In genomic region chr15:51044037-51044712, GRCh38 we compare ENCODE assay signal across 23 cellular contexts. TPM values are rescaled to one million over a fixed set of nuclear protein-coding genes. Genes with fewer than 3 reads are reported as not detected.
DNase-seq lines count a peak whose midpoint lies in the region; ATAC-seq and TF ChIP-seq lines count a peak whose summit lies in the region.
"Had no signal": no experiment of that assay in that cellular context is flagged by ENCODE, and none has a peak within 500 bp of the region (broad histone marks: within the 10 kb centered on the region; RNA-seq: fewer than 3 reads in every experiment).

No MANE protein-coding gene starts in this region.

- H3K56ac ChIP-seq in mesendoderm (ENCODE audit: low read length): no peak overlapping the region

- H3K4ac ChIP-seq in mesendoderm (ENCODE audit: low read depth, low read length): no peak overlapping the region

- no peak overlapping the region for H2BK15ac ChIP-seq in mesendoderm (replicated peaks; ENCODE audit: low read depth)

- H3K9me3 ChIP-seq in sigmoid colon: no peaks in the 10 kb centered on the region
- H3K9me3 ChIP-seq: BLaER1, HAP-1, SK-N-SH had no signal

- POLR2A ChIA-PET in WTC11 (lab: Charles Lee): interaction anchor here (0.5 kb wide), 1 partner anchor 139 kb away, joined by 3 read pairs; no protein-coding TSS in a partner anchor

- H3K27ac ChIP-seq in mesendoderm (ENCODE audit: low read depth, low read length) (no peak overlapping the region), sigmoid colon (peak overlapping the region in 3 of 4 donors; percentile 30 to 71 (median 61))
- H3K27ac ChIP-seq: BLaER1, GM23248 had no signal

- no peak overlapping the region for H3K23ac ChIP-seq in mesendoderm (ENCODE audit: low read length)

- WGBS in mesendoderm (ENCODE audit: extremely low coverage, insufficient coverage, low lambda C conversion rate): no CpG with 5 or more reads among the region's 4 CpGs
- WGBS in sigmoid colon, 2 donors: 35 to 60% methylated on average over 4 of the region's 4 CpGs

- DNase-seq in NCI-H146 (lab: John Stamatoyannopoulos, UW): peak; percentile 24
- DNase-seq in WTC11 (ENCODE audit: low spot score): no peak
- peak; percentile 87 for DNase-seq in mesendoderm
- no peak for DNase-seq in sigmoid colon
- DNase-seq in activated CD8-positive, alpha-beta memory T cell treated with anti-CD3 and anti-CD28 coated beads for 24 hours: no peak
- DNase-seq in activated CD4-positive, alpha-beta T cell treated with anti-CD3 and anti-CD28 coated beads for 1 hour: no peak
- DNase-seq: CD4-positive, alpha-beta T cell; COR-L47; DMS79; GM23248; KG1; NCI-H1092 treated with DMSO at 0.1 percent for 48 hours; NCI-H1436 treated with DMSO at 0.1 percent for 48 hours; NCI-H2081; NCI-H774; NK-92 treated with Interleukin-12 subunit alpha and Interleukin-12 subunit beta, amount 100 ng/mL, for 24 hours; SIG-M5; SK-N-SH had no signal

- H3K9ac ChIP-seq in mesendoderm (ENCODE audit: low read length): no peak overlapping the region
- H3K9ac ChIP-seq: BLaER1, GM23248, SK-N-SH had no signal

- H3K79me2 ChIP-seq in mesendoderm (ENCODE audit: control insufficient read depth, insufficient read depth, low read length): no peaks in the 10 kb centered on the region

- H4K5ac ChIP-seq in mesendoderm (ENCODE audit: low read length): no peak overlapping the region

- H3K27me3 ChIP-seq in mesendoderm (ENCODE audit: insufficient read depth, low read length, poor library complexity): no peaks in the 10 kb centered on the region
- no peaks in the 10 kb centered on the region for H3K27me3 ChIP-seq in sigmoid colon
- H3K27me3 ChIP-seq: BLaER1 had no signal

- H3K4me2 ChIP-seq in mesendoderm (ENCODE audit: low read length): no peak overlapping the region
- H3K4me2 ChIP-seq: BLaER1, SK-N-SH had no signal

- peaks cover 61% of the 10 kb centered on the region for H3K4me1 Mint-ChIP-seq in WTC11

- no peak for TF ChIP-seq POLR2A in sigmoid colon (IDR thresholded peaks at IDR 0.05)

- no peak overlapping the region for H3K4me3 Mint-ChIP-seq in WTC11
- H3K4me3 Mint-ChIP-seq: CD4-positive, alpha-beta T cell had no signal

- H2AK5ac ChIP-seq in mesendoderm (ENCODE audit: low read length): no peak overlapping the region

- no peaks in the 10 kb centered on the region for H3K36me3 Mint-ChIP-seq in WTC11

- peaks cover 11% of the 10 kb centered on the region for H3K4me1 ChIP-seq in mesendoderm (ENCODE audit: control insufficient read depth, low read depth, low read length)
- H3K4me1 ChIP-seq in sigmoid colon: peaks cover 0 to 30% (median 23%) of the 10 kb centered on the region in 4 donors
- H3K4me1 ChIP-seq: BLaER1, HAP-1 had no signal

- H2BK5ac ChIP-seq in mesendoderm (ENCODE audit: low read length): no peak overlapping the region

- CTCF ChIA-PET in WTC11 (lab: Charles Lee): interaction anchor here (1.0 kb wide), 1 partner anchor 89 kb away, joined by 4 read pairs; no protein-coding TSS in a partner anchor

- H3K36me3 ChIP-seq in mesendoderm (ENCODE audit: control insufficient read depth, insufficient read depth, low read length) (no peaks in the 10 kb centered on the region), sigmoid colon (no peaks in the 10 kb centered on the region)
- H3K36me3 ChIP-seq: BLaER1, HAP-1 had no signal

- ATAC-seq in WTC11 (peak; percentile 46; the same call in 1 of the 2 replicates), GM19463 (IDR thresholded peaks at IDR 0.05; ENCODE audit: unreplicated experiment) (no peak)
- ATAC-seq: GM12878, Panc1 had no signal

- no peaks in the 10 kb centered on the region for H3K27me3 Mint-ChIP-seq in WTC11 (ENCODE audit: low read depth)
- H3K27me3 Mint-ChIP-seq: CD4-positive, alpha-beta T cell had no signal

- no peak overlapping the region for H3K18ac ChIP-seq in mesendoderm (ENCODE audit: low read length)

- no peak overlapping the region for H4K8ac ChIP-seq in mesendoderm (ENCODE audit: low read depth, low read length)

- no peak for TF ChIP-seq CTCF in WTC11 (IDR thresholded peaks at IDR 0.05)
- no peak for TF ChIP-seq CTCF in sigmoid colon (IDR thresholded peaks at IDR 0.05)

- peak; percentile 34 to 72 (median 38) for TF ChIP-seq EP300 in sigmoid colon (IDR thresholded peaks at IDR 0.05)

- intact Hi-C loops in sigmoid colon (cut with DNase I): loop anchor here (10.0 kb wide), 1 partner anchor 51 kb away; the partner anchor contains the start of gene TNFAIP8L3

- H3K27ac Mint-ChIP-seq in WTC11: peak overlapping the region; percentile 55; the same call in 1 of the 2 replicates
- H3K27ac Mint-ChIP-seq: CD4-positive, alpha-beta T cell had no signal

- no peak overlapping the region for H3K4me3 ChIP-seq in mesendoderm (ENCODE audit: low read length)
- H3K4me3 ChIP-seq in sigmoid colon: no peak overlapping the region
- H3K4me3 ChIP-seq: BLaER1, GM12878, GM23248, HAP-1 had no signal

- H2BK120ac ChIP-seq in mesendoderm (ENCODE audit: low read depth, low read length): no peak overlapping the region

- no peaks in the 10 kb centered on the region for H3K9me3 Mint-ChIP-seq in WTC11
- H3K9me3 Mint-ChIP-seq: CD4-positive, alpha-beta T cell had no signal

- H3K79me1 ChIP-seq in mesendoderm (ENCODE audit: low read length): no peaks in the 10 kb centered on the region

TF ChIP-seq in WTC11, 78 proteins besides CTCF, POLR2A, EP300 and RAD21:
- no peak for TF ChIP-seq MYBL2 (CRISPR knock-in tag; IDR thresholded peaks at IDR 0.05)
- TF ChIP-seq ZNF532 (CRISPR knock-in tag; IDR thresholded peaks at IDR 0.05; ENCODE audit: borderline replicate concordance): no peak
- no peak for TF ChIP-seq GABPB1 (CRISPR knock-in tag; IDR thresholded peaks at IDR 0.05)
- no peak for TF ChIP-seq FOXK1 (CRISPR knock-in tag; IDR thresholded peaks at IDR 0.05)
- no peak for TF ChIP-seq TCF7 (CRISPR knock-in tag; IDR thresholded peaks at IDR 0.05; ENCODE audit: low read depth)
- no peak for TF ChIP-seq TP53 (CRISPR knock-in tag; IDR thresholded peaks at IDR 0.05)
- no peak for TF ChIP-seq FOXJ3 (CRISPR knock-in tag; IDR thresholded peaks at IDR 0.05; ENCODE audit: borderline replicate concordance)
- no peak for TF ChIP-seq ZNF121 (CRISPR knock-in tag; IDR thresholded peaks at IDR 0.05)
- no peak for TF ChIP-seq HMGXB4 (CRISPR knock-in tag; IDR thresholded peaks at IDR 0.05)
TF ChIP-seq in WTC11: peak in this region for 0.

RNA-seq across cellular contexts. Expression of gene TNFAIP8L3, which starts 50.5 kb away (rescaled TPM):
- 0.25 to 0.39 TPM (median 0.34 TPM) in 3 replicates for total RNA-seq in WTC11 (2021)
- 0.14 TPM for polyA plus RNA-seq in mesendoderm (2013, experiment 1 of 2)
- polyA plus RNA-seq in mesendoderm (2013, experiment 2 of 2): 0.13 TPM
- total RNA-seq in sigmoid colon: 10 to 100 TPM in 1 of 4 donors, 1 to 10 TPM in 3; 6.1 to 11.6 (median 7.5) TPM
- polyA plus RNA-seq in sigmoid colon: 10 to 100 TPM in 2 of 3 donors, 1 to 10 TPM in 1; 9.2 to 13.5 (median 13.2) TPM
- total RNA-seq: CD4-positive, alpha-beta T cell; GM12878 had no signal

Comparison
In these comparisons a context has a peak if more than half of its experiments do, and no peak if none do; other contexts are left out.
1. DNase-seq: peak in NCI-H146 (single experiment) and mesendoderm (single experiment); none in WTC11 (single experiment), sigmoid colon (single experiment), activated CD8-positive, alpha-beta memory T cell treated with anti-CD3 and anti-CD28 coated beads for 24 hours (single experiment) and activated CD4-positive, alpha-beta T cell treated with anti-CD3 and anti-CD28 coated beads for 1 hour (single experiment).